8 cellular contexts compared by ENCODE assay signal in the genomic region with DNA sequence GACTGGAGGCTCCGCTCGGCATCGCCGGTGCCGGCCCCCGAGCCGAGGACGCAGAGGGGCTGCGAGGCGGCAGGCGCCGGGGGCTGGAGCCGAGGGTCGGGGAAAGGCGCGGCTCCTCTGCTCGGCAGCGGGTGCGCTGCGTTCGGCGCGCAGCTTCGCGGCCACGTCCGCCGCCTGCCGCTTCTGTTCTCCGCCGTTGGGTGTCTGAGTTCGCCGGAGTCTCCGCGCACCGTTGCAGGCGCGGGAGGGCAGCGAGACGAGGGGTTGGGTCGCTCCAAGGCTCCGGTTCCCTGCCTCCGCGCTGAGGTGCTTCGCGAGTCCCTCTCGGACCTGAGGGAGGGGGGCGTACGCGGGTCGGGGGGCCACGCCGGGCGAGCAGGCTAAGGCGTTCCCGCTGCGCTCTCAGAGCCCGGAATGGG. TPM values are rescaled to one million over a fixed set of nuclear protein-coding genes. Genes with fewer than 3 reads are reported as not detected.
DNase-seq lines count a peak whose midpoint lies in the region; ATAC-seq and TF ChIP-seq lines count a peak whose summit lies in the region.

No MANE protein-coding gene starts in this region.

- no peaks in the 10 kb centered on the region for H3K9me3 Mint-ChIP-seq in activated CD8-positive, alpha-beta T cell treated with anti-CD3 and anti-CD28 coated beads, Interleukin-2, amount 10 ng/mL, durations not matched to agents 7 days and 5 days (ENCODE audit: insufficient read depth)
- H3K9me3 Mint-ChIP-seq in natural killer cell treated with Interleukin-12 subunit alpha and Interleukin-12 subunit beta and Interleukin-15 and Interleukin-18, amount 100 ng/mL, for 72 hours, result no peaks in the 10 kb centered on the region

- H3K4me1 ChIP-seq in uterus, result peaks cover 0 to 9% of the 10 kb centered on the region in 2 donors

- H3K27me3 ChIP-seq in uterus, result peaks cover 0 to 6% of the 10 kb centered on the region in 2 donors

- H3K27me3 Mint-ChIP-seq in activated CD8-positive, alpha-beta T cell treated with anti-CD3 and anti-CD28 coated beads, Interleukin-2, amount 10 ng/mL, durations not matched to agents 7 days and 5 days (ENCODE audit: low read depth), result peaks cover 33% of the 10 kb centered on the region
- peaks cover 19 to 29% of the 10 kb centered on the region in 2 donors for H3K27me3 Mint-ChIP-seq in natural killer cell treated with Interleukin-12 subunit alpha and Interleukin-12 subunit beta and Interleukin-15 and Interleukin-18, amount 100 ng/mL, for 72 hours

- peak; percentile 11 to 24 for DNase-seq in activated CD4-positive, alpha-beta T cell treated with anti-CD3 and anti-CD28 coated beads for 4 hours
- no peak for DNase-seq in activated CD4-positive, alpha-beta T cell treated with anti-CD3 and anti-CD28 coated beads, Interleukin-2, amount 50 U/mL, for 1 hour
- peak; percentile 34 for DNase-seq in activated CD8-positive, alpha-beta T cell treated with anti-CD3 and anti-CD28 coated beads, Interleukin-2, amount 10 ng/mL, durations not matched to agents 7 days and 5 days
- no peak for DNase-seq in natural killer cell treated with Interleukin-12 subunit alpha and Interleukin-12 subunit beta and Interleukin-15 and Interleukin-18, amount 100 ng/mL, for 72 hours (ENCODE audit: low spot score)
- DNase-seq in uterus, result no peak
- DNase-seq in NCI-H2196 (lab: John Stamatoyannopoulos, UW; ENCODE audit: unreplicated experiment), result no peak

- intact Hi-C loops in uterus (cut with DNase I; ENCODE audit: low total_unique reads), result loop anchor here (5.0 kb wide), 1 partner anchor 1044 kb away; no protein-coding TSS in a partner anchor

- no peaks in the 10 kb centered on the region for H3K36me3 Mint-ChIP-seq in activated CD8-positive, alpha-beta T cell treated with anti-CD3 and anti-CD28 coated beads, Interleukin-2, amount 10 ng/mL, durations not matched to agents 7 days and 5 days (ENCODE audit: low read depth)
- no peaks in the 10 kb centered on the region for H3K36me3 Mint-ChIP-seq in natural killer cell treated with Interleukin-12 subunit alpha and Interleukin-12 subunit beta and Interleukin-15 and Interleukin-18, amount 100 ng/mL, for 72 hours

- POLR2A ChIA-PET in activated CD8-positive, alpha-beta T cell treated with anti-CD3 and anti-CD28 coated beads, Interleukin-2, amount 10 ng/mL, durations not matched to agents 7 days and 5 days (lab: Charles Lee), result no interaction called here

- TF ChIP-seq CTCF in uterus (IDR thresholded peaks at IDR 0.05), result peak in 1 of 4 experiments; percentile 11

- peak overlapping the region; percentile 46 to 68 for H3K4me3 ChIP-seq in uterus

- CTCF ChIA-PET in activated CD8-positive, alpha-beta T cell treated with anti-CD3 and anti-CD28 coated beads, Interleukin-2, amount 10 ng/mL, durations not matched to agents 7 days and 5 days (lab: Charles Lee), result no interaction called here

- no peaks in the 10 kb centered on the region for H3K36me3 ChIP-seq in uterus

- TF ChIP-seq POLR2A in uterus (IDR thresholded peaks at IDR 0.05), result no peak

- H3K9me3 ChIP-seq in uterus, result no peaks in the 10 kb centered on the region

- peak; percentile 60 for ATAC-seq in activated CD8-positive, alpha-beta T cell treated with anti-CD3 and anti-CD28 coated beads, Interleukin-2, amount 10 ng/mL, durations not matched to agents 7 days and 5 days
- ATAC-seq in esophagus mucosa (peak; percentile 28), GM19035 (IDR thresholded peaks at IDR 0.05; ENCODE audit: unreplicated experiment) (no peak)
- peak in 1 of 2 donors; percentile 34 for ATAC-seq in natural killer cell treated with Interleukin-12 subunit alpha and Interleukin-12 subunit beta and Interleukin-15 and Interleukin-18, amount 100 ng/mL, for 72 hours

- peak overlapping the region; percentile 71 for H3K4me3 Mint-ChIP-seq in activated CD8-positive, alpha-beta T cell treated with anti-CD3 and anti-CD28 coated beads, Interleukin-2, amount 10 ng/mL, durations not matched to agents 7 days and 5 days
- H3K4me3 Mint-ChIP-seq in natural killer cell treated with Interleukin-12 subunit alpha and Interleukin-12 subunit beta and Interleukin-15 and Interleukin-18, amount 100 ng/mL, for 72 hours, result peak overlapping the region; percentile 55

- H3K27ac ChIP-seq in uterus, result peak overlapping the region; percentile 68 to 71

- H3K4me1 Mint-ChIP-seq in activated CD8-positive, alpha-beta T cell treated with anti-CD3 and anti-CD28 coated beads, Interleukin-2, amount 10 ng/mL, durations not matched to agents 7 days and 5 days (ENCODE audit: low read depth), result peaks cover 8% of the 10 kb centered on the region
- H3K4me1 Mint-ChIP-seq in natural killer cell treated with Interleukin-12 subunit alpha and Interleukin-12 subunit beta and Interleukin-15 and Interleukin-18, amount 100 ng/mL, for 72 hours (ENCODE audit: low read depth in 2 of 2), result peaks cover 9 to 13% of the 10 kb centered on the region in 2 donors

- no peak overlapping the region for H3K27ac Mint-ChIP-seq in activated CD8-positive, alpha-beta T cell treated with anti-CD3 and anti-CD28 coated beads, Interleukin-2, amount 10 ng/mL, durations not matched to agents 7 days and 5 days
- H3K27ac Mint-ChIP-seq in natural killer cell treated with Interleukin-12 subunit alpha and Interleukin-12 subunit beta and Interleukin-15 and Interleukin-18, amount 100 ng/mL, for 72 hours, result no peak overlapping the region

RNA-seq across cellular contexts. Expression of a gene that starts 0.3 kb away (rescaled TPM):
- under 1 TPM; 0.11 to 0.13 TPM for total RNA-seq in activated CD8-positive, alpha-beta T cell treated with anti-CD3 and anti-CD28 coated beads, Interleukin-2, amount 10 ng/mL, durations not matched to agents 7 days and 5 days
- total RNA-seq in esophagus mucosa (1.7 TPM), uterus (1 to 10 TPM; 2.0 to 9.7 (median 8.2) TPM)
- total RNA-seq in natural killer cell treated with Interleukin-12 subunit alpha and Interleukin-12 subunit beta and Interleukin-15 and Interleukin-18, amount 100 ng/mL, for 72 hours, result 1 to 10 TPM in 1 of 2 donors, under 1 TPM in 1; 0.61 to 2.5 TPM

Comparison
In these comparisons a context has a peak if more than half of its experiments do, and no peak if none do; other contexts are left out.
1. DNase-seq: peak in activated CD4-positive, alpha-beta T cell treated with anti-CD3 and anti-CD28 coated beads for 4 hours (2 of 2) and activated CD8-positive, alpha-beta T cell treated with anti-CD3 and anti-CD28 coated beads, Interleukin-2, amount 10 ng/mL, durations not matched to agents 7 days and 5 days (single experiment); none in activated CD4-positive, alpha-beta T cell treated with anti-CD3 and anti-CD28 coated beads, Interleukin-2, amount 50 U/mL, for 1 hour (single experiment), natural killer cell treated with Interleukin-12 subunit alpha and Interleukin-12 subunit beta and Interleukin-15 and Interleukin-18, amount 100 ng/mL, for 72 hours (single experiment), uterus (0 of 2) and NCI-H2196 (single experiment).